Comparison of ENCODE assay signal across 1 cellular context in the genomic region with DNA sequence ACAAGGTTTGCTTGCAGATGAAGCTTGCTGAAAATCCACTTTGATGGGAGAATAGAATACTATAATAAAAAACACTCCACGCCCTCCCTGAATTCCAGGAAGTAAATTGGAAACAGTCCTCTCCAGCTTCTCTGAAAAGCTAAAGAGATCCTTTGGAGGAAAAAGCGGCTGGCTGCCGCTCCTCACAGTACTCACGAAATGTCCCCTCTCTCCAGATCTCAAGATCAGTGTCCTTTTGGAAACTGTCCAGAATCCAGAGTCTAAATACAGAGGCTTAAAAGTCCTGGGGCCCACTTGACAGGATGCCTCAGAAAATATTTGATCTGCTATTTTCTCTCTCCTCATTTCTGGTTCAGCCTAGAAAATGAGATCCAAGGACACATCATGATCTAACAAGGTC.
TF ChIP-seq lines count a peak whose summit lies in the region.

No MANE protein-coding gene starts in this region.

TF ChIP-seq in SK-N-SH treated with all-trans-retinoic acid at 6 μM for 48 hours, 23 proteins besides CTCF, POLR2A, EP300 and RAD21 (continued from another document):
- TF ChIP-seq, protein P1, sequence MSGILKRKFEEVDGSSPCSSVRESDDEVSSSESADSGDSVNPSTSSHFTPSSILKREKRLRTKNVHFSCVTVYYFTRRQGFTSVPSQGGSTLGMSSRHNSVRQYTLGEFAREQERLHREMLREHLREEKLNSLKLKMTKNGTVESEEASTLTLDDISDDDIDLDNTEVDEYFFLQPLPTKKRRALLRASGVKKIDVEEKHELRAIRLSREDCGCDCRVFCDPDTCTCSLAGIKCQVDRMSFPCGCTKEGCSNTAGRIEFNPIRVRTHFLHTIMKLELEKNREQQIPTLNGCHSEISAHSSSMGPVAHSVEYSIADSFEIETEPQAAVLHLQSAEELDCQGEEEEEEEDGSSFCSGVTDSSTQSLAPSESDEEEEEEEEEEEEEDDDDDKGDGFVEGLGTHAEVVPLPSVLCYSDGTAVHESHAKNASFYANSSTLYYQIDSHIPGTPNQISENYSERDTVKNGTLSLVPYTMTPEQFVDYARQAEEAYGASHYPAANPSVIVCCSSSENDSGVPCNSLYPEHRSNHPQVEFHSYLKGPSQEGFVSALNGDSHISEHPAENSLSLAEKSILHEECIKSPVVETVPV (CRISPR knock-in tag; IDR thresholded peaks at IDR 0.05) = no peak
- TF ChIP-seq OSR1 (CRISPR knock-in tag; IDR thresholded peaks at IDR 0.05) (no peak), ZNF70 (CRISPR knock-in tag; IDR thresholded peaks at IDR 0.05) (no peak), TCF4 (CRISPR knock-in tag; IDR thresholded peaks at IDR 0.05; ENCODE audit: borderline replicate concordance) (no peak), ZFP30 (CRISPR knock-in tag; IDR thresholded peaks at IDR 0.05) (no peak), PPARA (CRISPR knock-in tag; IDR thresholded peaks at IDR 0.05; ENCODE audit: borderline replicate concordance) (no peak), ZNF8 (CRISPR knock-in tag; IDR thresholded peaks at IDR 0.05) (no peak), SNAI2 (CRISPR knock-in tag; IDR thresholded peaks at IDR 0.05) (no peak)
- TF ChIP-seq, protein P2, sequence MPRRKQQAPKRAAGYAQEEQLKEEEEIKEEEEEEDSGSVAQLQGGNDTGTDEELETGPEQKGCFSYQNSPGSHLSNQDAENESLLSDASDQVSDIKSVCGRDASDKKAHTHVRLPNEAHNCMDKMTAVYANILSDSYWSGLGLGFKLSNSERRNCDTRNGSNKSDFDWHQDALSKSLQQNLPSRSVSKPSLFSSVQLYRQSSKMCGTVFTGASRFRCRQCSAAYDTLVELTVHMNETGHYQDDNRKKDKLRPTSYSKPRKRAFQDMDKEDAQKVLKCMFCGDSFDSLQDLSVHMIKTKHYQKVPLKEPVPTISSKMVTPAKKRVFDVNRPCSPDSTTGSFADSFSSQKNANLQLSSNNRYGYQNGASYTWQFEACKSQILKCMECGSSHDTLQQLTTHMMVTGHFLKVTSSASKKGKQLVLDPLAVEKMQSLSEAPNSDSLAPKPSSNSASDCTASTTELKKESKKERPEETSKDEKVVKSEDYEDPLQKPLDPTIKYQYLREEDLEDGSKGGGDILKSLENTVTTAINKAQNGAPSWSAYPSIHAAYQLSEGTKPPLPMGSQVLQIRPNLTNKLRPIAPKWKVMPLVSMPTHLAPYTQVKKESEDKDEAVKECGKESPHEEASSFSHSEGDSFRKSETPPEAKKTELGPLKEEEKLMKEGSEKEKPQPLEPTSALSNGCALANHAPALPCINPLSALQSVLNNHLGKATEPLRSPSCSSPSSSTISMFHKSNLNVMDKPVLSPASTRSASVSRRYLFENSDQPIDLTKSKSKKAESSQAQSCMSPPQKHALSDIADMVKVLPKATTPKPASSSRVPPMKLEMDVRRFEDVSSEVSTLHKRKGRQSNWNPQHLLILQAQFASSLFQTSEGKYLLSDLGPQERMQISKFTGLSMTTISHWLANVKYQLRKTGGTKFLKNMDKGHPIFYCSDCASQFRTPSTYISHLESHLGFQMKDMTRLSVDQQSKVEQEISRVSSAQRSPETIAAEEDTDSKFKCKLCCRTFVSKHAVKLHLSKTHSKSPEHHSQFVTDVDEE (CRISPR knock-in tag; IDR thresholded peaks at IDR 0.05) = no peak
- TF ChIP-seq, protein P3, sequence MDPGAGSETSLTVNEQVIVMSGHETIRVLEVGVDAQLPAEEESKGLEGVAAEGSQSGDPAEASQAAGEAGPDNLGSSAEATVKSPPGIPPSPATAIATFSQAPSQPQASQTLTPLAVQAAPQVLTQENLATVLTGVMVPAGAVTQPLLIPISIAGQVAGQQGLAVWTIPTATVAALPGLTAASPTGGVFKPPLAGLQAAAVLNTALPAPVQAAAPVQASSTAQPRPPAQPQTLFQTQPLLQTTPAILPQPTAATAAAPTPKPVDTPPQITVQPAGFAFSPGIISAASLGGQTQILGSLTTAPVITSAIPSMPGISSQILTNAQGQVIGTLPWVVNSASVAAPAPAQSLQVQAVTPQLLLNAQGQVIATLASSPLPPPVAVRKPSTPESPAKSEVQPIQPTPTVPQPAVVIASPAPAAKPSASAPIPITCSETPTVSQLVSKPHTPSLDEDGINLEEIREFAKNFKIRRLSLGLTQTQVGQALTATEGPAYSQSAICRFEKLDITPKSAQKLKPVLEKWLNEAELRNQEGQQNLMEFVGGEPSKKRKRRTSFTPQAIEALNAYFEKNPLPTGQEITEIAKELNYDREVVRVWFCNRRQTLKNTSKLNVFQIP (CRISPR knock-in tag; IDR thresholded peaks at IDR 0.05; ENCODE audit: borderline replicate concordance, low read depth) = no peak
